Comparison of ENCODE assay signal across 8 cellular contexts in the genomic region with DNA sequence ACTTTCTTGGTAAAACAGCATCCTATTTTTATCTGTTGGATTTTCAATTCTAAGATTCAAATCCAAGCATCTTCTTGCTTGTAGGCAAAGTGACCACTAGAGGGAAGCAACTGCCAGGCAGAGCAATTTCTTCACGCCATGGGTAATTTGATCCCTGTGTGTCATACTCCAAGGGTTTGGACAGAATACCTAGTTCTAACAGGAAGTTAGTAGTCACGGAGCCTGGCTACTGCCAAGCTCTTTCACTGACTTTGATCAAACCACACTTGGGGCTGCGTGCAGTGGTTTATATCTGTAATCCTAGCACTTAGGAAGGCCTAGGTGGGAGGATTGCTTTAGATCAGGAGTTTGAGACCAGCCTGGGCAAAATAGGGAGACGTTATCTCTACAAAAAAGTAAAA.
DNase-seq lines count a peak whose midpoint lies in the region; ATAC-seq, FAIRE-seq and TF ChIP-seq lines count a peak whose summit lies in the region.

No MANE protein-coding gene starts in this region.

- no peak overlapping the region for H3K4me3 ChIP-seq in foreskin fibroblast (ENCODE audit: low read depth in 1 of 2, low read length in 2 of 2)

- no peak for ATAC-seq in HG02938 (IDR thresholded peaks at IDR 0.05; ENCODE audit: unreplicated experiment)
- ATAC-seq in GM18861 (IDR thresholded peaks at IDR 0.05; ENCODE audit: unreplicated experiment) = no peak

- no peak for TF ChIP-seq POLR2A in H54 (IDR thresholded peaks at IDR 0.05; ENCODE audit: low read depth, low read length)

- H3K27ac Mint-ChIP-seq in CD14-positive monocyte = peak overlapping the region in 1 of 7 donors; percentile 15

- H3K4me3 Mint-ChIP-seq in CD14-positive monocyte = no peak overlapping the region

- TF ChIP-seq CTCF in CD14-positive monocyte (IDR thresholded peaks at IDR 0.05) (peak; percentile 26), foreskin fibroblast (IDR thresholded peaks at IDR 0.05; ENCODE audit: low read depth, low read length) (peak; percentile 91)

- DNase-seq in CD14-positive monocyte (ENCODE audit: low spot score) (no peak), H54 (ENCODE audit: insufficient read length, low spot score) (peak; percentile 80), NCI-H2029 (lab: John Stamatoyannopoulos, UW) (peak; percentile 94), SW 1271 (lab: John Stamatoyannopoulos, UW) (peak; percentile 83 to 96), foreskin fibroblast (peak; percentile 97 to 98), occipital lobe (lab: John Stamatoyannopoulos, UW) (peak; percentile 6)

- no peaks in the 10 kb centered on the region for H3K36me3 Mint-ChIP-seq in CD14-positive monocyte

- peaks cover 2 to 5% (median 4%) of the 10 kb centered on the region in 3 donors for H3K27me3 Mint-ChIP-seq in CD14-positive monocyte (ENCODE audit: low read depth in 3 of 3)

- H3K9me3 Mint-ChIP-seq in CD14-positive monocyte = peaks cover 0 to 2% (median 0%) of the 10 kb centered on the region in 7 donors

- no peaks in the 10 kb centered on the region for H3K4me1 Mint-ChIP-seq in CD14-positive monocyte

- intact Hi-C loops in CD14-positive monocyte (cut with micrococcal nuclease) = loop anchor here in 1 of 2 donors (5.0 kb wide), 1 partner anchor 981 kb away; no protein-coding TSS in a partner anchor

- FAIRE-seq in H54 (lab: Jason Lieb, UNC) = peak; percentile 100
